8 cellular contexts compared by ENCODE assay signal in genomic region chr4:2755821-2756690, GRCh38. TPM values are rescaled to one million over a fixed set of nuclear protein-coding genes. Genes with fewer than 3 reads are reported as not detected.
DNase-seq lines count a peak whose midpoint lies in the region; ATAC-seq and TF ChIP-seq lines count a peak whose summit lies in the region.

TNIP2 (minus strand) TSS chr4:2756336; CDS start chr4:2756289, 47 bp downstream.

- TF ChIP-seq POLR2A in right lobe of liver (IDR thresholded peaks at IDR 0.05), result peak; percentile 84

- peak within 1 kb of the TSS; percentile 76 to 97 (median 89) for H3K4me3 ChIP-seq in right lobe of liver

- H3K27me3 ChIP-seq in right lobe of liver, result no peaks in the 10 kb centered on the region

- no peaks in the 10 kb centered on the region for H3K36me3 ChIP-seq in right lobe of liver

- no peaks in the 10 kb centered on the region for H3K9me3 ChIP-seq in right lobe of liver

- peak within 1 kb of the TSS; percentile 90 for H3K27ac ChIP-seq in 22Rv1
- H3K27ac ChIP-seq in right lobe of liver, result peak within 1 kb of the TSS; percentile 58 to 83 (median 67)

- intact Hi-C loops in right lobe of liver (cut with DNase I), result no loop called here

- H3K4me1 ChIP-seq in right lobe of liver, result peaks cover 0 to 11% (median 0%) of the 10 kb centered on the region in 4 donors

- ATAC-seq in GM18502 (IDR thresholded peaks at IDR 0.05; ENCODE audit: poor library complexity, unreplicated experiment) (peak; percentile 72), HG03045 (IDR thresholded peaks at IDR 0.05; ENCODE audit: unreplicated experiment) (peak; percentile 61), right lobe of liver (peak; percentile 81 to 87 (median 86))

- peak; percentile 2 to 63 for DNase-seq in NCI-H446 (lab: John Stamatoyannopoulos, UW)
- peak; percentile 68 to 69 for DNase-seq in activated CD4-positive, alpha-beta T cell treated with anti-CD3 and anti-CD28 coated beads, Interleukin-2, amount 50 U/mL, for 4 hours
- DNase-seq in dermis microvascular lymphatic vessel endothelial cell (ENCODE audit: low read depth in 2 of 2), result peak; percentile 52 to 80
- peak; percentile 91 to 95 (median 93) for DNase-seq in right lobe of liver
- DNase-seq in stimulated activated CD4-positive, alpha-beta T cell treated with anti-CD3 and anti-CD28 coated beads, Interleukin-4, amount 100 ng/mL, for 4 hours, result peak; percentile 69 to 81

- under 1% methylated on average over 30 of the region's 96 CpGs for WGBS in right lobe of liver (ENCODE audit: insufficient coverage, low coverage, low lambda C conversion rate, missing lambda C conversion rate)

- no peak for TF ChIP-seq CTCF in 22Rv1 (IDR thresholded peaks at IDR 0.05)
- peak; percentile 9 to 75 (median 30) for TF ChIP-seq CTCF in right lobe of liver (IDR thresholded peaks at IDR 0.05)

RNA-seq across cellular contexts. Expression of gene TNIP2, which starts in this region (rescaled TPM):
- total RNA-seq in dermis microvascular lymphatic vessel endothelial cell (71.6 and 91.3 TPM in 2 replicates), right lobe of liver (10 to 100 TPM in 5 of 6 experiments, 1 to 10 TPM in 1; 9.7 to 40.6 (median 18.8) TPM)

Comparison
In these comparisons a context has a peak if more than half of its experiments do, and no peak if none do; other contexts are left out.
1. Peak in every context shown above with its lines: DNase-seq, ATAC-seq, H3K4me3 ChIP-seq and H3K27ac ChIP-seq.
2. DNase-seq: peak in every context shown above with its lines; median percentile 93 in right lobe of liver; 75 in stimulated activated CD4-positive, alpha-beta T cell treated with anti-CD3 and anti-CD28 coated beads, Interleukin-4, amount 100 ng/mL, for 4 hours; 68 in activated CD4-positive, alpha-beta T cell treated with anti-CD3 and anti-CD28 coated beads, Interleukin-2, amount 50 U/mL, for 4 hours; 66 in dermis microvascular lymphatic vessel endothelial cell; 32 in NCI-H446.